Comparison of ENCODE assay signal across 1 cellular context in the genomic region with DNA sequence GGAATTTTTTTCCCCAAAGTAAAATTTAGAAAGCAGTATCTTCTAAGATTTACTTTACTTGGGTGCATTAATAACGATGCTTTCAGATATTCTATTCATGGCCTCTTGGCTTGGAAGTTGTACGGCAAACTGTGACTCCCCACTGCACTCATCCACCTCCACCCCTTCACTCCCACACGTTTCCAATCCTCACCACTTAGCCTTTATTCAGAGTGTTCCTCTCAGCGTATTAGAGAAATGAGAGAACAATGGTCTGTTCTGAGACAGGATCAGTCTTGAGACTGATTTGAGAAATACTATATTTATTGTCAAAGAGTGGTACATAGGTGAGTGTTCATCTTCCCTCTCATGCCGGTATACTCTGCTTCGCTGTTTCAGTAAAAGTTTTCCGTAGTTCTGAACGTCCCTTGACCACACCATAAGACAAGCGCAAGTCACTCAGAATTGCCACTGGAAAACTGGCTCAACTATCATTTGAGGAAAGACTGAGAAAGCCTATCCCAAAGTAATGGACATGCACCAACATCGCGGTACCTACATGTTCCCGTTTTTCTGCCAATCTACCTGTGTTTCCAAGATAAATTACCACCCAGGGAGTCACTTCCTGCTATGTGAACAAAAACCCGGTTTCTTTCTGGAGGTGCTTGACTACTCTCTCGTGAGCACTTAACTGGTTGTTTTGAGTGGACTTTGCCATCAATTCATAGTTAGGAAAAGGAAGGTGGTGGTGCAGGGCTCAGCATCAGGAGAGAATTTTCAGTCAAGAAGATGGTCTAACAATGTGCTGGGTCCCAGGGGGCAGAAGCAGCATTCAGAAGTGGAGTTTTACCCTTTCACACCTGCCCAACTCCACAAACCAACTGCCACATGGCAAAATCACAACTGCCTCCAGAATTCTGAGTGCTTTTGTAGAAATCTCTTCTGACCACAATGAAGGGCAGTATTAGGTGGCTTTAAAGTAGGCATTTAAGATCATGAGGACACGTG.
TF ChIP-seq lines count a peak whose summit lies in the region.

No MANE protein-coding gene starts in this region.

TF ChIP-seq in HEK293, 187 proteins besides CTCF, POLR2A, EP300 and RAD21 (continued from another document):
- TF ChIP-seq, protein P1, sequence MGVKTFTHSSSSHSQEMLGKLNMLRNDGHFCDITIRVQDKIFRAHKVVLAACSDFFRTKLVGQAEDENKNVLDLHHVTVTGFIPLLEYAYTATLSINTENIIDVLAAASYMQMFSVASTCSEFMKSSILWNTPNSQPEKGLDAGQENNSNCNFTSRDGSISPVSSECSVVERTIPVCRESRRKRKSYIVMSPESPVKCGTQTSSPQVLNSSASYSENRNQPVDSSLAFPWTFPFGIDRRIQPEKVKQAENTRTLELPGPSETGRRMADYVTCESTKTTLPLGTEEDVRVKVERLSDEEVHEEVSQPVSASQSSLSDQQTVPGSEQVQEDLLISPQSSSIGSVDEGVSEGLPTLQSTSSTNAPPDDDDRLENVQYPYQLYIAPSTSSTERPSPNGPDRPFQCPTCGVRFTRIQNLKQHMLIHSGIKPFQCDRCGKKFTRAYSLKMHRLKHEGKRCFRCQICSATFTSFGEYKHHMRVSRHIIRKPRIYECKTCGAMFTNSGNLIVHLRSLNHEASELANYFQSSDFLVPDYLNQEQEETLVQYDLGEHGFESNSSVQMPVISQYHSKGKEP (tag by site-specific recombination; IDR thresholded peaks at IDR 0.05): no peak
- TF ChIP-seq ZNF701 (tag by site-specific recombination; IDR thresholded peaks at IDR 0.05): no peak
- TF ChIP-seq ZNF610 (tag by site-specific recombination; IDR thresholded peaks at IDR 0.05; ENCODE audit: borderline replicate concordance): 0 out of 2 replicates have a peak, but pooled peaks have one; percentile 25
- TF ChIP-seq ZNF521 (tag by site-specific recombination; IDR thresholded peaks at IDR 0.05): no peak
- TF ChIP-seq ZNF837 (tag by site-specific recombination; IDR thresholded peaks at IDR 0.05): no peak
- TF ChIP-seq ZNF561 (tag by site-specific recombination; IDR thresholded peaks at IDR 0.05; ENCODE audit: borderline replicate concordance): no peak
